ENCODE assay signal across 13 cellular contexts in the genomic region with DNA sequence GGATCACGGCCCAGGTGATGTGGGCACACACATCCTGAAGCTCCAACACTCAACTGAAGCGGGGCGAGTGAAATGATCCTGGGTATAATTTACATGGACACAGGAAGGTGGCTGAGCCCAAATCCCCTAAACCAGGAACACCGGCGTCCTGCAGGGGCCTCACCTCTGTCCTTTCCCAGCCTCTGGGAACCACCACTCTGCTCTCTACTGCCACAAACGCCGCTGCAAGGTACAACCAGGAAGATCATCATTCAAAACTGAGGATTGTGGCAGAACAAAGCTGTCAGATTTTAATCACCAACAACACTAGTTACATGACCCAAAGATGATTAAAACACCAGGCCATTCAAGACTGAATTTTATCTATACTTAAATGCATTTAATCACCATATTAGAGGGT.
"Had no signal": no experiment of that assay in that cellular context is flagged by ENCODE, and none has a peak within 500 bp of the region (broad histone marks: within the 10 kb centered on the region; RNA-seq: fewer than 3 reads in every experiment).

No MANE protein-coding gene starts in this region.

- H3K27me3 Mint-ChIP-seq: activated CD4-positive, alpha-beta T cell treated with anti-CD3 and anti-CD28 coated beads, Interleukin-2, amount 10 ng/mL, durations not matched to agents 7 days and 5 days had no signal

- H3K27ac Mint-ChIP-seq: activated CD4-positive, alpha-beta T cell treated with anti-CD3 and anti-CD28 coated beads, Interleukin-2, amount 10 ng/mL, durations not matched to agents 7 days and 5 days; activated naive CD4-positive, alpha-beta T cell treated with anti-CD3 and anti-CD28 coated beads, Interleukin-2, amount 50 U/mL, for 72 hours; immature natural killer cell; T-cell had no signal

- H3K9me3 Mint-ChIP-seq: activated CD4-positive, alpha-beta T cell treated with anti-CD3 and anti-CD28 coated beads, Interleukin-2, amount 10 ng/mL, durations not matched to agents 7 days and 5 days; immature natural killer cell; T-cell had no signal

- ATAC-seq: activated naive CD4-positive, alpha-beta T cell treated with anti-CD3 and anti-CD28 coated beads, Interleukin-2, amount 50 U/mL, for 72 hours; esophagus mucosa; left cardiac atrium; lower lobe of right lung; natural killer cell; T-cell had no signal

- H3K4me1 Mint-ChIP-seq: activated CD4-positive, alpha-beta T cell treated with anti-CD3 and anti-CD28 coated beads, Interleukin-2, amount 10 ng/mL, durations not matched to agents 7 days and 5 days; immature natural killer cell; natural killer cell; T-cell had no signal

- H3K4me3 ChIP-seq: lower lobe of right lung had no signal

- H3K27ac ChIP-seq: lower lobe of right lung had no signal

- H3K4me3 Mint-ChIP-seq: activated CD4-positive, alpha-beta T cell treated with anti-CD3 and anti-CD28 coated beads, Interleukin-2, amount 10 ng/mL, durations not matched to agents 7 days and 5 days; immature natural killer cell; natural killer cell; T-cell had no signal

- H3K36me3 Mint-ChIP-seq: activated naive CD4-positive, alpha-beta T cell treated with anti-CD3 and anti-CD28 coated beads, Interleukin-2, amount 50 U/mL, for 72 hours; immature natural killer cell; natural killer cell; T-cell had no signal

- H3K9me3 ChIP-seq: lower lobe of right lung had no signal

- H3K36me3 ChIP-seq: lower lobe of right lung had no signal

- DNase-seq: activated CD4-positive, alpha-beta T cell treated with anti-CD3 and anti-CD28 coated beads, Interleukin-2, amount 10 ng/mL, durations not matched to agents 7 days and 5 days; activated effector memory CD4-positive, alpha-beta T cell treated with Interleukin-2 at 50 U/mL for 16 hours; immature natural killer cell; left cardiac atrium; lower lobe of right lung; natural killer cell; stimulated activated CD4-positive, alpha-beta T cell treated with anti-CD3 and anti-CD28 coated beads, Interleukin-2, amount 100 ng/mL, for 48 hours; stimulated activated naive CD4-positive, alpha-beta T cell treated with Interleukin-2 at 50 U/mL for 16 hours; T-cell; T1000; trophoblast cell had no signal
